Comparison of ENCODE assay signal across 21 cellular contexts in the genomic region with DNA sequence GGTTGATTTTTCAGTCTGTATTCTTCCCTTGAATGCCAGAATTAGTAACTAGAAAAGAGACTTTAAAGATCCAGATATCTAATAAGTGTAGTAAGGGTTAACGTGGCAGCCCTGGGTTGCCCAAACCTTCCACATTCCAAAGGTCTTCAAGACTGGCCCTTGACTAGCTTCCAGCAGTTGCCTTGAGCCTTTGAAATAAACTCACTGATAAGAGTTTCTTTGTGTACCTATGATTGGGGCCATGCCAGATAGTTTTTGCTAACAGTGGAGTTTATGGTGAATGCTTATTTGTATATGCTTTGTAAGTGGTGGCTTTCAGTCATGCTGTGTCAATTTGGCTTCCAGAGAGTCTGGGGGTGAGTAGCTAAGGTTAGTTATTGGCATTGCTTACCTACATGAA.
A peak's percentile ranks its signal among the peaks of the same experiment; 100 is the strongest.
DNase-seq lines count a peak whose midpoint lies in the region; ATAC-seq and TF ChIP-seq lines count a peak whose summit lies in the region.
"Had no signal": no experiment of that assay in that cellular context is flagged by ENCODE, and none has a peak within 500 bp of the region (broad histone marks: within the 10 kb centered on the region; RNA-seq: fewer than 3 reads in every experiment).

No MANE protein-coding gene starts in this region.

- no peak overlapping the region for H3K4me3 ChIP-seq in mucosa of descending colon
- H3K4me3 ChIP-seq: A549, BLaER1, GM23338, K562 had no signal

- no peaks in the 10 kb centered on the region for H3K36me3 Mint-ChIP-seq in stimulated activated effector memory CD8-positive, alpha-beta T cell treated with anti-CD3 and anti-CD28 coated beads, Interleukin-12 subunit alpha, Interleukin-12 subunit beta, amount 100 ng/mL, for 72 hours

- H3K4me1 Mint-ChIP-seq in stimulated activated effector memory CD8-positive, alpha-beta T cell treated with anti-CD3 and anti-CD28 coated beads, Interleukin-12 subunit alpha, Interleukin-12 subunit beta, amount 100 ng/mL, for 72 hours, result no peaks in the 10 kb centered on the region
- H3K4me1 Mint-ChIP-seq: GM23338 had no signal

- H3K9me3 ChIP-seq in mucosa of descending colon, result peaks cover 12% of the 10 kb centered on the region
- H3K9me3 ChIP-seq: SK-N-SH had no signal

- TF ChIP-seq CTCF in mucosa of descending colon (IDR thresholded peaks at IDR 0.05), result no peak

- H3K36me3 ChIP-seq in mucosa of descending colon (ENCODE audit: low read depth), result no peaks in the 10 kb centered on the region
- H3K36me3 ChIP-seq: BLaER1 had no signal

- intact Hi-C loops in left colon (cut with DNase I, micrococcal nuclease), result no loop called here
- intact Hi-C loops in mucosa of descending colon (cut with DNase I, micrococcal nuclease), result no loop called here

- no peak overlapping the region for H3K4me3 Mint-ChIP-seq in stimulated activated effector memory CD8-positive, alpha-beta T cell treated with anti-CD3 and anti-CD28 coated beads, Interleukin-12 subunit alpha, Interleukin-12 subunit beta, amount 100 ng/mL, for 72 hours
- H3K4me3 Mint-ChIP-seq: CD8-positive, alpha-beta T cell; GM23338 had no signal

- ATAC-seq in left colon, result peak; percentile 85
- ATAC-seq in mucosa of descending colon, result peak; percentile 66
- ATAC-seq in GM21528 (IDR thresholded peaks at IDR 0.05; ENCODE audit: low FRiP score, unreplicated experiment), result no peak
- no peak for ATAC-seq in stimulated activated effector memory CD8-positive, alpha-beta T cell treated with anti-CD3 and anti-CD28 coated beads, Interleukin-12 subunit alpha, Interleukin-12 subunit beta, amount 100 ng/mL, for 72 hours
- ATAC-seq: A549; CD8-positive, alpha-beta T cell; GM23338; HCT116; K562 had no signal

- DNase-seq in COLO829 (ENCODE audit: low spot score) (peak; percentile 59), HuH-7.5 (ENCODE audit: low spot score) (peak; percentile 4), left colon (no peak), mucosa of descending colon (peak in 1 of 3 donors; percentile 64), GM19238 (ENCODE audit: insufficient read length, low spot score) (no peak), NCI-H1105 (lab: John Stamatoyannopoulos, UW) (no peak)
- DNase-seq in stimulated activated effector memory CD8-positive, alpha-beta T cell treated with anti-CD3 and anti-CD28 coated beads, Interleukin-12 subunit alpha, Interleukin-12 subunit beta, amount 100 ng/mL, for 72 hours (ENCODE audit: low spot score in 2 of 2), result no peak
- DNase-seq: CD8-positive, alpha-beta T cell; DND-41; NCI-H1417; NCI-H187 treated with DMSO at 0.1 percent for 48 hours; NCI-H510A treated with DMSO at 0.1 percent for 48 hours; NCI-H774; SHP77; SK-N-SH had no signal

- H3K4me1 ChIP-seq in mucosa of descending colon (ENCODE audit: low read depth), result no peaks in the 10 kb centered on the region
- H3K4me1 ChIP-seq: A549 had no signal

- H3K9me3 Mint-ChIP-seq in stimulated activated effector memory CD8-positive, alpha-beta T cell treated with anti-CD3 and anti-CD28 coated beads, Interleukin-12 subunit alpha, Interleukin-12 subunit beta, amount 100 ng/mL, for 72 hours, result peaks cover 6% of the 10 kb centered on the region

- H3K27ac Mint-ChIP-seq in stimulated activated effector memory CD8-positive, alpha-beta T cell treated with anti-CD3 and anti-CD28 coated beads, Interleukin-12 subunit alpha, Interleukin-12 subunit beta, amount 100 ng/mL, for 72 hours, result no peak overlapping the region
- H3K27ac Mint-ChIP-seq: CD8-positive, alpha-beta T cell; GM23338 had no signal

Comparison
In these comparisons a context has a peak if more than half of its experiments do, and no peak if none do; other contexts are left out.
1. DNase-seq: peak in COLO829 (single experiment) and HuH-7.5 (single experiment); none in left colon (0 of 2), GM19238 (single experiment), NCI-H1105 (single experiment) and stimulated activated effector memory CD8-positive, alpha-beta T cell treated with anti-CD3 and anti-CD28 coated beads, Interleukin-12 subunit alpha, Interleukin-12 subunit beta, amount 100 ng/mL, for 72 hours (0 of 2).
2. ATAC-seq: peak in left colon (single experiment) and mucosa of descending colon (single experiment); none in GM21528 (single experiment) and stimulated activated effector memory CD8-positive, alpha-beta T cell treated with anti-CD3 and anti-CD28 coated beads, Interleukin-12 subunit alpha, Interleukin-12 subunit beta, amount 100 ng/mL, for 72 hours (single experiment).